ENCODE assay signal across 12 cellular contexts in genomic region chr11:46677169-46677568, GRCh38. TPM values are rescaled to one million over a fixed set of nuclear protein-coding genes. Genes with fewer than 3 reads are reported as not detected.
DNase-seq lines count a peak whose midpoint lies in the region; ATAC-seq, FAIRE-seq and TF ChIP-seq lines count a peak whose summit lies in the region.
"Had no signal": no experiment of that assay in that cellular context is flagged by ENCODE, and none has a peak within 500 bp of the region (broad histone marks: within the 10 kb centered on the region; RNA-seq: fewer than 3 reads in every experiment).

No MANE protein-coding gene starts in this region.

- no peak for TF ChIP-seq EP300 in K562 (IDR thresholded peaks at IDR 0.05; ENCODE audit: low read length)

- no peak overlapping the region for H2AFZ ChIP-seq in K562 (ENCODE audit: low read depth, low read length)

- in situ Hi-C loops in K562 (cut with MboI), result no loop called here

- no peak for DNase-seq in cardiac muscle cell (ENCODE audit: low read depth in 1 of 2, low spot score in 1 of 2)
- DNase-seq in cardiac septum (ENCODE audit: low spot score), result no peak
- DNase-seq in K562 (ENCODE audit: extremely low read depth in 1 of 4, low spot score in 3 of 4), result no peak
- DNase-seq in lung (ENCODE audit: low spot score), result no peak
- DNase-seq in vagina (ENCODE audit: extremely low spot score in 2 of 2), result no peak
- DNase-seq in GM19238 (ENCODE audit: insufficient read length, low spot score), result no peak
- DNase-seq in NCI-H2171 (lab: John Stamatoyannopoulos, UW), result no peak
- DNase-seq: MG63; NCI-H446 treated with DMSO at 0.1 percent for 48 hours; stimulated activated naive CD4-positive, alpha-beta T cell treated with Interleukin-2 at 50 U/mL for 16 hours had no signal

- WGBS in K562 (ENCODE audit: insufficient coverage, low coverage, missing lambda C conversion rate), result 81% methylated on average over 7 of the region's 8 CpGs
- WGBS in lung, 2 donors, result 87 to 89% methylated on average over 8 of the region's 8 CpGs

- FAIRE-seq in K562 (lab: Jason Lieb, UNC), result no peak
- FAIRE-seq: islet of Langerhans had no signal

- BruUV-seq in K562 (replicated peaks; lab: Mats Ljungman, UMichigan), result no TSS peak

- TF ChIP-seq RAD21 in K562 (CRISPR knock-in tag; conservative IDR thresholded peaks at IDR 0.05 in 1 of 2, IDR thresholded peaks at IDR 0.05 in 1 of 2), result no peak

- TF ChIP-seq CTCF in cardiac muscle cell (IDR thresholded peaks at IDR 0.05; ENCODE audit: low read depth, low read length) (no peak), K562 (IDR thresholded peaks at IDR 0.05 in 2 of 3, conservative IDR thresholded peaks at IDR 0.05 in 1 of 3; ENCODE audit: insufficient read depth in 2 of 3, low read depth in 1 of 3, low read length in 3 of 3) (no peak), lung (IDR thresholded peaks at IDR 0.05; ENCODE audit: control extremely low read depth, extremely low read depth) (no peak), vagina (IDR thresholded peaks at IDR 0.05) (no peak)

- no peaks in the 10 kb centered on the region for H3K9me3 ChIP-seq in cardiac muscle cell (ENCODE audit: low read depth)
- no peaks in the 10 kb centered on the region for H3K9me3 ChIP-seq in K562 (replicated peaks; ENCODE audit: control insufficient read depth, insufficient read depth, low read depth, low read length)
- no peaks in the 10 kb centered on the region for H3K9me3 ChIP-seq in lung (ENCODE audit: control insufficient read depth in 2 of 2, insufficient read depth in 1 of 2, low read length in 1 of 2)
- H3K9me3 ChIP-seq in vagina, result no peaks in the 10 kb centered on the region
- H3K9me3 ChIP-seq: MG63 had no signal

- ATAC-seq in K562 (no peak), lung (ENCODE audit: insufficient read depth, low FRiP score) (no peak), GM21717 (IDR thresholded peaks at IDR 0.05; ENCODE audit: unreplicated experiment) (no peak)

- H3K79me2 ChIP-seq in K562 (ENCODE audit: control insufficient read depth, insufficient read depth, low read length), result no peaks in the 10 kb centered on the region

- H3K4me2 ChIP-seq in K562 (ENCODE audit: insufficient read depth, low read length), result no peak overlapping the region

- TF ChIP-seq POLR2A in K562 (conservative IDR thresholded peaks at IDR 0.05), result no peak
- TF ChIP-seq POLR2A in vagina (IDR thresholded peaks at IDR 0.05), result no peak

- POLR2A ChIA-PET in K562 (lab: Yijun Ruan, JAX), result interaction anchor here (1.6 kb wide), 1 partner anchor 10 kb away, joined by 5 read pairs; no protein-coding TSS in a partner anchor

- H3K27me3 ChIP-seq in cardiac muscle cell, result no peaks in the 10 kb centered on the region
- no peaks in the 10 kb centered on the region for H3K27me3 ChIP-seq in K562 (ENCODE audit: control insufficient read depth in 2 of 2, insufficient read depth in 2 of 2, low read length in 2 of 2)
- no peaks in the 10 kb centered on the region for H3K27me3 ChIP-seq in lung (ENCODE audit: control insufficient read depth, insufficient read depth)
- no peaks in the 10 kb centered on the region for H3K27me3 ChIP-seq in vagina
- H3K27me3 ChIP-seq: MG63 had no signal

- H4K20me1 ChIP-seq in K562 (replicated peaks; ENCODE audit: control insufficient read depth, insufficient read depth, low read length), result no peaks in the 10 kb centered on the region

- peak overlapping the region; percentile 47 for H3K27ac ChIP-seq in cardiac muscle cell
- H3K27ac ChIP-seq in K562 (ENCODE audit: extremely low read depth, low read depth, low read length), result no peak overlapping the region
- H3K27ac ChIP-seq in lung (ENCODE audit: low read depth in 1 of 2, low read length in 1 of 2), result peak overlapping the region; percentile 21 to 51
- H3K27ac ChIP-seq in vagina, result peak overlapping the region; percentile 84

- H3K4me3 ChIP-seq in cardiac muscle cell (no peak overlapping the region), K562 (no peak overlapping the region), lung (no peak overlapping the region), vagina (no peak overlapping the region)
- H3K4me3 ChIP-seq: MG63 had no signal

- H3K9me1 ChIP-seq in K562 (ENCODE audit: control insufficient read depth, insufficient read depth, low read length), result peaks cover 5% of the 10 kb centered on the region

- intact Hi-C loops in cardiac septum (cut with DNase I) (no loop called here), K562 (cut with micrococcal nuclease) (no loop called here), vagina (cut with DNase I) (no loop called here)

- H3K9ac ChIP-seq in K562 (ENCODE audit: insufficient read depth in 1 of 2, low read depth in 2 of 2, low read length in 2 of 2), result 0 out of 4 replicates have a peak overlapping the region, but pooled peaks of 1 of the 2 experiments have one; percentile 14

- peaks cover 41% of the 10 kb centered on the region for H3K36me3 ChIP-seq in cardiac muscle cell
- peaks cover 55% of the 10 kb centered on the region; the same call in 2 of the 3 replicates for H3K36me3 ChIP-seq in K562 (ENCODE audit: control insufficient read depth, insufficient read depth, low read length)
- H3K36me3 ChIP-seq in lung (ENCODE audit: control insufficient read depth in 2 of 2, insufficient read depth in 2 of 2, low read length in 2 of 2), result peaks cover 33 to 69% of the 10 kb centered on the region in 2 donors
- H3K36me3 ChIP-seq in vagina, result peaks cover 0 to 70% of the 10 kb centered on the region in 2 donors

- CTCF ChIA-PET in K562 (lab: Yijun Ruan, JAX; ENCODE audit: low intra/inter-chr PET ratio), result no interaction called here

- peaks cover 14% of the 10 kb centered on the region for H3K4me1 ChIP-seq in cardiac muscle cell (ENCODE audit: low read depth)
- peaks cover 0 to 4% of the 10 kb centered on the region in 2 experiments; a peak in 1 of 5 replicates for H3K4me1 ChIP-seq in K562 (replicated peaks in 1 of 2; ENCODE audit: control insufficient read depth in 2 of 2, insufficient read depth in 2 of 2, low read length in 2 of 2)
- peaks cover 2 to 11% of the 10 kb centered on the region in 2 donors for H3K4me1 ChIP-seq in lung (ENCODE audit: control insufficient read depth in 2 of 2, insufficient read depth in 2 of 2, low read length in 2 of 2)
- H3K4me1 ChIP-seq in vagina, result peaks cover 41% of the 10 kb centered on the region

RNA-seq across cellular contexts. Expression of gene ARHGAP1, which starts 23.2 kb away (rescaled TPM):
- total RNA-seq in cardiac muscle cell (59.3 and 76.9 TPM in 2 replicates), cardiac septum (152 TPM), K562 (2014; rRNA removed) (7.4 and 11.1 TPM in 2 replicates), K562 (2014; rRNA removed; fragmentation: Illumina TruSeq; extraction: Trizol) (5.9 and 6.9 TPM in 2 replicates), K562 (2015; rRNA removed; fragmentation: Illumina TruSeq; extraction: Trizol) (10.7 and 11.3 TPM in 2 replicates), K562 (2021) (30.3 and 30.4 TPM in 2 replicates), lung (10 to 100 TPM; 41.5 to 87.9 TPM), vagina (80.3 TPM)
- polyA plus RNA-seq in cardiac muscle cell (108 and 149 TPM in 2 replicates), K562 (2011; rRNA removed) (8.2 and 13.2 TPM in 2 replicates), K562 (2014; fragmentation: Illumina TruSeq; extraction: Trizol) (25.0 and 26.7 TPM in 2 replicates), K562 (2014; fragmentation: Nextera tagmentation; extraction: Ambion mirVana) (1 to 10 TPM; 3.6 to 5.7 TPM), K562 (2014; rRNA removed) (14.1 and 14.2 TPM in 2 replicates), lung (10 to 100 TPM; 23.3 to 31.7 TPM)
- 36.7 and 76.2 TPM in 2 replicates for total RNA-seq in K562 (2011; cell fraction: chromatin; rRNA removed; ENCODE audit: low replicate concordance)
- total RNA-seq in K562 (2011; cell fraction: nucleolus; rRNA removed), result 31.7 and 34.5 TPM in 2 replicates
- total RNA-seq in K562 (2011; cell fraction: nucleoplasm; rRNA removed), result 30.6 and 40.3 TPM in 2 replicates
- 10.8 and 17.1 TPM in 2 replicates for polyA plus RNA-seq in K562 (2011; cell fraction: cytosol; rRNA removed)
- 11.1 and 18.2 TPM in 2 replicates for polyA plus RNA-seq in K562 (2011; cell fraction: nucleus; rRNA removed)
- polyA plus RNA-seq in K562 (2012), result 16.3 and 23.1 TPM in 2 replicates
- polyA minus RNA-seq in K562 (2011; rRNA and poly(A)+ RNA removed), result 23.5 and 26.8 TPM in 2 replicates
- 27.3 and 29.4 TPM in 2 replicates for polyA minus RNA-seq in K562 (2011; cell fraction: cytosol; rRNA and poly(A)+ RNA removed)
- 11.3 and 15.9 TPM in 2 replicates for polyA minus RNA-seq in K562 (2011; cell fraction: nucleus; rRNA and poly(A)+ RNA removed)

RNA-seq across cellular contexts. Expression of gene ZNF408, which starts 23.7 kb away (rescaled TPM):
- total RNA-seq in cardiac muscle cell, result 15.4 and 23.7 TPM in 2 replicates
- polyA plus RNA-seq in cardiac muscle cell, result 16.8 and 23.1 TPM in 2 replicates
- total RNA-seq in cardiac septum, result 6.7 TPM
- 16.0 and 39.3 TPM in 2 replicates for total RNA-seq in K562 (2011; cell fraction: chromatin; rRNA removed; ENCODE audit: low replicate concordance)
- 22.9 and 32.4 TPM in 2 replicates for total RNA-seq in K562 (2011; cell fraction: nucleolus; rRNA removed)
- 20.5 and 21.6 TPM in 2 replicates for total RNA-seq in K562 (2011; cell fraction: nucleoplasm; rRNA removed)
- 11.8 and 12.2 TPM in 2 replicates for total RNA-seq in K562 (2014; rRNA removed)
- total RNA-seq in K562 (2014; rRNA removed; fragmentation: Illumina TruSeq; extraction: Trizol), result 7.3 and 7.4 TPM in 2 replicates
- 12.8 and 14.1 TPM in 2 replicates for total RNA-seq in K562 (2015; rRNA removed; fragmentation: Illumina TruSeq; extraction: Trizol)
- 17.4 and 18.4 TPM in 2 replicates for total RNA-seq in K562 (2021)
- 4.5 and 7.6 TPM in 2 replicates for polyA plus RNA-seq in K562 (2011; rRNA removed)
- 5.7 and 12.0 TPM in 2 replicates for polyA plus RNA-seq in K562 (2011; cell fraction: cytosol; rRNA removed)
- polyA plus RNA-seq in K562 (2011; cell fraction: nucleus; rRNA removed), result 13.3 and 21.7 TPM in 2 replicates
- polyA plus RNA-seq in K562 (2012), result 8.5 and 12.1 TPM in 2 replicates
- polyA plus RNA-seq in K562 (2014; fragmentation: Illumina TruSeq; extraction: Trizol), result 7.4 and 10.8 TPM in 2 replicates
- under 1 TPM; 0.15 to 0.38 TPM for polyA plus RNA-seq in K562 (2014; fragmentation: Nextera tagmentation; extraction: Ambion mirVana)
- polyA plus RNA-seq in K562 (2014; rRNA removed), result 7.0 and 10.0 TPM in 2 replicates
- polyA minus RNA-seq in K562 (2011; rRNA and poly(A)+ RNA removed), result 4.6 and 4.8 TPM in 2 replicates
- 5.2 and 8.7 TPM in 2 replicates for polyA minus RNA-seq in K562 (2011; cell fraction: cytosol; rRNA and poly(A)+ RNA removed)
- 14.1 and 19.8 TPM in 2 replicates for polyA minus RNA-seq in K562 (2011; cell fraction: nucleus; rRNA and poly(A)+ RNA removed)
- 10 to 100 TPM in 1 of 2 donors, 1 to 10 TPM in 1; 3.2 to 12.7 TPM for total RNA-seq in lung
- 1 to 10 TPM; 5.8 to 7.9 TPM for polyA plus RNA-seq in lung
- 12.5 TPM for total RNA-seq in vagina

RNA-seq across cellular contexts. Expression of gene F2, which starts 41.8 kb away (rescaled TPM):
- total RNA-seq in cardiac muscle cell (0.25 TPM in 1 of 2 replicates, not detected in the other), cardiac septum (not detected), K562 (2014; rRNA removed) (not detected in 2 replicates), K562 (2014; rRNA removed; fragmentation: Illumina TruSeq; extraction: Trizol) (not detected in 2 replicates), K562 (2015; rRNA removed; fragmentation: Illumina TruSeq; extraction: Trizol) (not detected in 2 replicates), K562 (2021) (0.16 and 0.22 TPM in 2 replicates), lung (under 1 TPM; 0.26 to 0.40 TPM), vagina (not detected)
- polyA plus RNA-seq in cardiac muscle cell (0.27 TPM in 1 of 2 replicates, not detected in the other), K562 (2011; rRNA removed) (not detected in 2 replicates), K562 (2014; fragmentation: Illumina TruSeq; extraction: Trizol) (not detected in 2 replicates), K562 (2014; fragmentation: Nextera tagmentation; extraction: Ambion mirVana) (not detected), K562 (2014; rRNA removed) (not detected in 2 replicates), lung (under 1 TPM in 1 of 2 donors, not detected in 1; 0.01 TPM)
- not detected in 2 replicates for total RNA-seq in K562 (2011; cell fraction: chromatin; rRNA removed; ENCODE audit: low replicate concordance)
- not detected in 2 replicates for total RNA-seq in K562 (2011; cell fraction: nucleolus; rRNA removed)
- not detected in 2 replicates for total RNA-seq in K562 (2011; cell fraction: nucleoplasm; rRNA removed)
- polyA plus RNA-seq in K562 (2011; cell fraction: cytosol; rRNA removed), result not detected in 2 replicates
- polyA plus RNA-seq in K562 (2011; cell fraction: nucleus; rRNA removed), result not detected in 2 replicates
- polyA plus RNA-seq in K562 (2012), result not detected in 2 replicates
- not detected in 2 replicates for polyA minus RNA-seq in K562 (2011; rRNA and poly(A)+ RNA removed)
- polyA minus RNA-seq in K562 (2011; cell fraction: cytosol; rRNA and poly(A)+ RNA removed), result 2.4 TPM in 1 of 2 replicates, not detected in the other
- not detected in 2 replicates for polyA minus RNA-seq in K562 (2011; cell fraction: nucleus; rRNA and poly(A)+ RNA removed)

RNA-seq across cellular contexts. Expression of gene ATG13, which starts 59.8 kb away (rescaled TPM):
- total RNA-seq in cardiac muscle cell (78.5 and 108 TPM in 2 replicates), cardiac septum (43.4 TPM), K562 (2014; rRNA removed) (46.6 and 54.4 TPM in 2 replicates), K562 (2014; rRNA removed; fragmentation: Illumina TruSeq; extraction: Trizol) (26.0 and 27.2 TPM in 2 replicates), K562 (2015; rRNA removed; fragmentation: Illumina TruSeq; extraction: Trizol) (23.3 and 24.5 TPM in 2 replicates), K562 (2021) (52.2 and 61.5 TPM in 2 replicates), lung (10 to 100 TPM; 63.8 to 72.8 TPM), vagina (39.0 TPM)
- polyA plus RNA-seq in cardiac muscle cell (56.8 and 61.9 TPM in 2 replicates), K562 (2011; rRNA removed) (56.9 and 66.1 TPM in 2 replicates), K562 (2014; fragmentation: Illumina TruSeq; extraction: Trizol) (36.5 and 38.1 TPM in 2 replicates), K562 (2014; fragmentation: Nextera tagmentation; extraction: Ambion mirVana) (10 to 100 TPM; 13.1 to 15.6 TPM), K562 (2014; rRNA removed) (49.5 and 58.8 TPM in 2 replicates), lung (10 to 100 TPM; 29.1 to 40.9 TPM)
- total RNA-seq in K562 (2011; cell fraction: chromatin; rRNA removed; ENCODE audit: low replicate concordance), result 112 and 117 TPM in 2 replicates
- total RNA-seq in K562 (2011; cell fraction: nucleolus; rRNA removed), result 77.5 and 112 TPM in 2 replicates
- 88.6 and 94.3 TPM in 2 replicates for total RNA-seq in K562 (2011; cell fraction: nucleoplasm; rRNA removed)
- polyA plus RNA-seq in K562 (2011; cell fraction: cytosol; rRNA removed), result 72.0 and 89.0 TPM in 2 replicates
- polyA plus RNA-seq in K562 (2011; cell fraction: nucleus; rRNA removed), result 128 and 150 TPM in 2 replicates
- polyA plus RNA-seq in K562 (2012), result 33.0 and 68.6 TPM in 2 replicates
- polyA minus RNA-seq in K562 (2011; rRNA and poly(A)+ RNA removed), result 48.2 and 57.6 TPM in 2 replicates
- 28.3 and 42.0 TPM in 2 replicates for polyA minus RNA-seq in K562 (2011; cell fraction: cytosol; rRNA and poly(A)+ RNA removed)
- polyA minus RNA-seq in K562 (2011; cell fraction: nucleus; rRNA and poly(A)+ RNA removed), result 36.8 and 48.7 TPM in 2 replicates
